1 cellular context compared by ENCODE assay signal in the genomic region with DNA sequence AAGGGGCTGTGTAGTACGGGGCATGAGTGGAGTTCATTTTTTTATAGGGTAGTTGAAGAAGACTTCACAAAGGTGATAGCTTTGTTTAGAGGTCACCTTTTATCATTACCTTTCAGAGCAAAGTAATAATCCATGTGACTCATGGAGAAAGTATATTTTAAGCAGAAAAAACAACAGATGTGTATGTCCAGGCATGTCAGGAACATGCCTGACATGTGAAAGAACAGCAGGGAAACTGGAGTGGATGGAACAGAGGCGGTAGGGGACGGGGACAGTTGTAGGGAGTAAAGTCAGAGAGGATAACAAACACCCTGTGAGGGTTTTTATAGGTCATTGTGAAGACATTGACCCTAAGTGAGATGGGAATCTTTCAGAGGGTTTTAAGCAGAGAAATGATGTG.
TF ChIP-seq lines count a peak whose summit lies in the region.

No MANE protein-coding gene starts in this region.

TF ChIP-seq in GM23338, 12 proteins besides CTCF, POLR2A, EP300 and RAD21 (continued from another document):
- no peak for TF ChIP-seq REST (IDR thresholded peaks at IDR 0.05; ENCODE audit: unreplicated experiment)
- TF ChIP-seq ZNF114 (CRISPR knock-in tag; IDR thresholded peaks at IDR 0.05) = no peak
- no peak for TF ChIP-seq ZNF331 (CRISPR knock-in tag; IDR thresholded peaks at IDR 0.05; ENCODE audit: low read depth)
- no peak for TF ChIP-seq ZNF462 (CRISPR knock-in tag; IDR thresholded peaks at IDR 0.05)
- TF ChIP-seq STAT1 (IDR thresholded peaks at IDR 0.05; ENCODE audit: unreplicated experiment) = no peak
- no peak for TF ChIP-seq POLR2AphosphoS5 (IDR thresholded peaks at IDR 0.05; ENCODE audit: low read depth)
